8 cellular contexts compared by ENCODE assay signal in genomic region chr6:108560463-108561308, GRCh38. TPM values are rescaled to one million over a fixed set of nuclear protein-coding genes. Genes with fewer than 3 reads are reported as not detected.
A peak's percentile ranks its signal among the peaks of the same experiment; 100 is the strongest.
DNase-seq lines count a peak whose midpoint lies in the region; ATAC-seq lines count a peak whose summit lies in the region.

Gene FOXO3, plus strand, starts transcription at chr6:108560917. Its CDS starts 292 bp downstream, at chr6:108561209.

- ATAC-seq in GM18519 (IDR thresholded peaks at IDR 0.05; ENCODE audit: low FRiP score, unreplicated experiment) = no peak

- intact Hi-C loops in dendritic cell treated with granulocyte-macrophage colony-stimulating factor and Interleukin-4, amounts not matched to agents 40 ng/mL and 50 ng/mL, for 4 days (cut with micrococcal nuclease) = no loop called here

- POLR2A ChIA-PET in activated CD4-positive, alpha-beta T cell treated with anti-CD3 and anti-CD28 coated beads, Interleukin-2, amount 10 ng/mL, durations not matched to agents 7 days and 5 days (lab: Charles Lee) = no interaction called here

- peak; percentile 64 to 84 for DNase-seq in NCI-H524 (lab: John Stamatoyannopoulos, UW)
- no peak for DNase-seq in NCI-H524 treated with DMSO at 0.1 percent for 48 hours (lab: John Stamatoyannopoulos, UW)
- DNase-seq in NCI-H2196 treated with DMSO at 0.1 percent for 48 hours (lab: John Stamatoyannopoulos, UW; ENCODE audit: unreplicated experiment) = peak; percentile 72
- DNase-seq in activated CD4-positive, alpha-beta T cell treated with anti-CD3 and anti-CD28 coated beads, Interleukin-2, amount 10 ng/mL, durations not matched to agents 7 days and 5 days = peak; percentile 48
- DNase-seq in left kidney (ENCODE audit: low read depth, low spot score) = peak; percentile 97
- DNase-seq in stimulated activated CD4-positive, alpha-beta T cell treated with anti-CD3 and anti-CD28 coated beads, Interleukin-2, amount 100 ng/mL, for 24 hours = peak; percentile 64 to 65

- H3K27me3 Mint-ChIP-seq in activated CD4-positive, alpha-beta T cell treated with anti-CD3 and anti-CD28 coated beads, Interleukin-2, amount 10 ng/mL, durations not matched to agents 7 days and 5 days = peaks cover 20% of the 10 kb centered on the region
- H3K27me3 Mint-ChIP-seq in dendritic cell treated with granulocyte-macrophage colony-stimulating factor and Interleukin-4, amounts not matched to agents 40 ng/mL and 50 ng/mL, for 4 days = peaks cover 14% of the 10 kb centered on the region

- peaks cover 43% of the 10 kb centered on the region for H3K4me1 Mint-ChIP-seq in activated CD4-positive, alpha-beta T cell treated with anti-CD3 and anti-CD28 coated beads, Interleukin-2, amount 10 ng/mL, durations not matched to agents 7 days and 5 days
- peaks cover 55% of the 10 kb centered on the region for H3K4me1 Mint-ChIP-seq in dendritic cell treated with granulocyte-macrophage colony-stimulating factor and Interleukin-4, amounts not matched to agents 40 ng/mL and 50 ng/mL, for 4 days (ENCODE audit: low read depth)

- peaks cover 18% of the 10 kb centered on the region for H3K36me3 Mint-ChIP-seq in activated CD4-positive, alpha-beta T cell treated with anti-CD3 and anti-CD28 coated beads, Interleukin-2, amount 10 ng/mL, durations not matched to agents 7 days and 5 days (ENCODE audit: low read depth)
- peaks cover 18% of the 10 kb centered on the region for H3K36me3 Mint-ChIP-seq in dendritic cell treated with granulocyte-macrophage colony-stimulating factor and Interleukin-4, amounts not matched to agents 40 ng/mL and 50 ng/mL, for 4 days (ENCODE audit: low read depth)

- CTCF ChIA-PET in activated CD4-positive, alpha-beta T cell treated with anti-CD3 and anti-CD28 coated beads, Interleukin-2, amount 10 ng/mL, durations not matched to agents 7 days and 5 days (lab: Charles Lee) = interaction anchor here (0.5 to 1.0 kb wide), 2 partner anchors 511 to 645 kb away, joined by 3 to 4 read pairs; no protein-coding TSS in a partner anchor

- H3K9me3 Mint-ChIP-seq in activated CD4-positive, alpha-beta T cell treated with anti-CD3 and anti-CD28 coated beads, Interleukin-2, amount 10 ng/mL, durations not matched to agents 7 days and 5 days = no peaks in the 10 kb centered on the region
- H3K9me3 Mint-ChIP-seq in dendritic cell treated with granulocyte-macrophage colony-stimulating factor and Interleukin-4, amounts not matched to agents 40 ng/mL and 50 ng/mL, for 4 days = no peaks in the 10 kb centered on the region

- H3K4me3 Mint-ChIP-seq in activated CD4-positive, alpha-beta T cell treated with anti-CD3 and anti-CD28 coated beads, Interleukin-2, amount 10 ng/mL, durations not matched to agents 7 days and 5 days = peak within 1 kb of the TSS; percentile 81
- H3K4me3 Mint-ChIP-seq in dendritic cell treated with granulocyte-macrophage colony-stimulating factor and Interleukin-4, amounts not matched to agents 40 ng/mL and 50 ng/mL, for 4 days = peak within 1 kb of the TSS; percentile 89

- peak within 1 kb of the TSS; percentile 80 for H3K27ac Mint-ChIP-seq in activated CD4-positive, alpha-beta T cell treated with anti-CD3 and anti-CD28 coated beads, Interleukin-2, amount 10 ng/mL, durations not matched to agents 7 days and 5 days
- peak within 1 kb of the TSS; percentile 93 for H3K27ac Mint-ChIP-seq in dendritic cell treated with granulocyte-macrophage colony-stimulating factor and Interleukin-4, amounts not matched to agents 40 ng/mL and 50 ng/mL, for 4 days

RNA-seq across cellular contexts. Expression of gene FOXO3, which starts in this region (rescaled TPM):
- total RNA-seq in activated CD4-positive, alpha-beta T cell treated with anti-CD3 and anti-CD28 coated beads, Interleukin-2, amount 10 ng/mL, durations not matched to agents 7 days and 5 days = 10 to 100 TPM; 11.2 to 12.8 TPM
